27 cellular contexts compared by ENCODE assay signal in genomic region chr10:29023678-29024077, GRCh38.
A peak's percentile ranks its signal among the peaks of the same experiment; 100 is the strongest.
DNase-seq lines count a peak whose midpoint lies in the region; ATAC-seq and TF ChIP-seq lines count a peak whose summit lies in the region.
"Had no signal": no experiment of that assay in that cellular context is flagged by ENCODE, and none has a peak within 500 bp of the region (broad histone marks: within the 10 kb centered on the region; RNA-seq: fewer than 3 reads in every experiment).

No MANE protein-coding gene starts in this region.

- DNase-seq in AG20443 (ENCODE audit: low spot score) = peak; percentile 34
- DNase-seq in LHCN-M2 (ENCODE audit: low read depth) = peak; percentile 33
- DNase-seq in myocyte (ENCODE audit: low read depth) = peak; percentile 53
- DNase-seq in gastrocnemius medialis = no peak
- DNase-seq in WTC11 (ENCODE audit: low spot score) = no peak
- no peak for DNase-seq in right lobe of liver
- DNase-seq: activated CD4-positive, alpha-beta T cell treated with anti-CD3 and anti-CD28 coated beads for 36 hours; activated CD8-positive, alpha-beta memory T cell treated with anti-CD3 and anti-CD28 coated beads for 24 hours; activated effector memory CD4-positive, alpha-beta T cell treated with Interleukin-2 at 50 U/mL for 16 hours; caudate nucleus; dermis blood vessel endothelial cell; esophagus squamous epithelium; hippocampal formation; KG1; mesenchymal stem cell; naive B cell; OCI-M1; SHP77; stimulated activated CD4-positive, alpha-beta T cell treated with anti-CD3 and anti-CD28 coated beads, Interleukin-1b, Interleukin-23, amount 100 ng/mL, for 48 hours; stimulated activated CD8-positive, alpha-beta memory T cell treated with anti-CD3 and anti-CD28 coated beads, Interleukin-4, amount 100 ng/mL, for 48 hours had no signal

- H3K27me3 ChIP-seq in gastrocnemius medialis = peaks cover 0 to 2% (median 0%) of the 10 kb centered on the region in 3 donors
- no peaks in the 10 kb centered on the region for H3K27me3 ChIP-seq in right lobe of liver
- H3K27me3 ChIP-seq: ascending aorta, BLaER1, tibial nerve had no signal

- H3K4me1 ChIP-seq in gastrocnemius medialis (no peaks in the 10 kb centered on the region), right lobe of liver (no peaks in the 10 kb centered on the region)
- H3K4me1 ChIP-seq: ascending aorta, BLaER1, esophagus squamous epithelium, tibial nerve had no signal

- no peak overlapping the region for H3K4me3 Mint-ChIP-seq in WTC11
- H3K4me3 Mint-ChIP-seq: activated CD4-positive, alpha-beta T cell treated with anti-CD3 and anti-CD28 coated beads for 36 hours; activated naive CD8-positive, alpha-beta T cell; naive B cell had no signal

- H3K4me1 Mint-ChIP-seq in WTC11 = peaks cover 19% of the 10 kb centered on the region
- H3K4me1 Mint-ChIP-seq: activated CD4-positive, alpha-beta T cell treated with anti-CD3 and anti-CD28 coated beads for 36 hours; naive B cell had no signal

- H3K36me3 ChIP-seq in gastrocnemius medialis = no peaks in the 10 kb centered on the region
- no peaks in the 10 kb centered on the region for H3K36me3 ChIP-seq in right lobe of liver
- H3K36me3 ChIP-seq: ascending aorta, BLaER1, esophagus squamous epithelium, tibial nerve had no signal

- H3K27ac ChIP-seq in VCaP (peak overlapping the region; percentile 76), gastrocnemius medialis (no peak overlapping the region), right lobe of liver (no peak overlapping the region)
- H3K27ac ChIP-seq: ascending aorta, BLaER1, esophagus squamous epithelium, tibial nerve had no signal

- TF ChIP-seq POLR2A in gastrocnemius medialis (IDR thresholded peaks at IDR 0.05) (no peak), right lobe of liver (IDR thresholded peaks at IDR 0.05) (no peak)

- H3K9me3 Mint-ChIP-seq in WTC11 = peaks cover 8% of the 10 kb centered on the region; the same call in 1 of the 2 replicates

- no peak overlapping the region for H3K27ac Mint-ChIP-seq in WTC11
- H3K27ac Mint-ChIP-seq: activated CD4-positive, alpha-beta T cell treated with anti-CD3 and anti-CD28 coated beads for 36 hours; activated naive CD8-positive, alpha-beta T cell; naive B cell had no signal

- CTCF ChIA-PET in WTC11 (lab: Charles Lee) = interaction anchor here (2.0 kb wide), 1 partner anchor 360 kb away, joined by 8 read pairs; no protein-coding TSS in a partner anchor

- POLR2A ChIA-PET in WTC11 (lab: Charles Lee) = no interaction called here

- no peaks in the 10 kb centered on the region for H3K9me3 ChIP-seq in gastrocnemius medialis
- no peaks in the 10 kb centered on the region for H3K9me3 ChIP-seq in right lobe of liver
- H3K9me3 ChIP-seq: ascending aorta, BLaER1, esophagus squamous epithelium, tibial nerve had no signal

- 63% methylated on average over 5 of the region's 5 CpGs for WGBS in right lobe of liver (ENCODE audit: insufficient coverage, low coverage, low lambda C conversion rate, missing lambda C conversion rate)

- in situ Hi-C loops in gastrocnemius medialis (cut with MboI; ENCODE audit: low sequenced_read_pairs in 4 of 4) = no loop called here

- intact Hi-C loops in gastrocnemius medialis (cut with DNase I; ENCODE audit: low total_unique reads) (no loop called here), right lobe of liver (cut with DNase I) (no loop called here)

- TF ChIP-seq CTCF in VCaP (conservative IDR thresholded peaks at IDR 0.05) (no peak), gastrocnemius medialis (IDR thresholded peaks at IDR 0.05 in 4 of 5, conservative IDR thresholded peaks at IDR 0.05 in 1 of 5) (no peak), WTC11 (IDR thresholded peaks at IDR 0.05) (no peak), right lobe of liver (IDR thresholded peaks at IDR 0.05) (no peak)

- ATAC-seq in gastrocnemius medialis (no peak), WTC11 (no peak), HG03135 (IDR thresholded peaks at IDR 0.05; ENCODE audit: unreplicated experiment) (no peak), right lobe of liver (no peak)
- ATAC-seq: activated CD4-positive, alpha-beta T cell treated with anti-CD3 and anti-CD28 coated beads for 36 hours had no signal

- H3K27me3 Mint-ChIP-seq in WTC11 (ENCODE audit: low read depth) = peaks cover 5% of the 10 kb centered on the region

- H3K36me3 Mint-ChIP-seq in WTC11 = no peaks in the 10 kb centered on the region
- H3K36me3 Mint-ChIP-seq: activated naive CD8-positive, alpha-beta T cell; naive B cell had no signal

- no peak overlapping the region for H3K4me3 ChIP-seq in gastrocnemius medialis
- H3K4me3 ChIP-seq in right lobe of liver = no peak overlapping the region
- H3K4me3 ChIP-seq: ascending aorta, BLaER1, esophagus squamous epithelium, smooth muscle cell, tibial nerve had no signal

TF ChIP-seq in WTC11, 78 proteins besides CTCF, POLR2A, EP300 and RAD21 (continues in another document):
- no peak for TF ChIP-seq PREB (CRISPR knock-in tag; IDR thresholded peaks at IDR 0.05; ENCODE audit: borderline replicate concordance)
- no peak for TF ChIP-seq TEAD4 (CRISPR knock-in tag; IDR thresholded peaks at IDR 0.05)
- no peak for TF ChIP-seq SP1 (CRISPR knock-in tag; conservative IDR thresholded peaks at IDR 0.05)
- no peak for TF ChIP-seq IRF1 (CRISPR knock-in tag; IDR thresholded peaks at IDR 0.05)
- TF ChIP-seq FOXP4 (CRISPR knock-in tag; IDR thresholded peaks at IDR 0.05) = no peak
- TF ChIP-seq CREM (CRISPR knock-in tag; IDR thresholded peaks at IDR 0.05) = no peak
- TF ChIP-seq AFF4 (CRISPR knock-in tag; IDR thresholded peaks at IDR 0.05; ENCODE audit: borderline replicate concordance) = no peak
- TF ChIP-seq SMAD3 (CRISPR knock-in tag; IDR thresholded peaks at IDR 0.05; ENCODE audit: borderline replicate concordance) = no peak
- no peak for TF ChIP-seq ATF1 (CRISPR knock-in tag; IDR thresholded peaks at IDR 0.05)
- no peak for TF ChIP-seq E2F5 (CRISPR knock-in tag; IDR thresholded peaks at IDR 0.05)

Comparison
In these comparisons a context has a peak if more than half of its experiments do, and no peak if none do; other contexts are left out.
1. DNase-seq: peak in AG20443 (single experiment), LHCN-M2 (single experiment) and myocyte (single experiment); none in gastrocnemius medialis (0 of 2), WTC11 (single experiment) and right lobe of liver (0 of 3).